ENCODE assay signal across 9 cellular contexts in the genomic region with DNA sequence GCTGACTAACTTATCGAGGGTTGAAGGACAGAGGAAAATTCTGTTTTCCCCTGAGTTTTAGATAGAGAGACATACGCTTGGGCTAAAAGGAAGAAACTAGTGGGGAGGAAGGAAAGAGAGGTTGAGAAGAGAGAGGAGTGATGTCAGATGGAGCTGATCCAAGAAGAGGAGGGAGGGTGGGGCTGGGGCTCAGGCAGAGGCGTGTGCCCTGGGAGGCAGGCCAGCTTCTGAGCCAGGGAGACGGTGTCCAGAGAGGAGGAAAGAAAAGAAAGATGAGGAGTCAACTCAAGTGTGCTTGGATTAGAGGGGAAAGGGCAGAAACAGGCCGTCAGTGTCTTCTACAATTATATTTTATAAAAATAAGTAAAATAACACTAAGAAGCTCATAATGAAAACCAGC. TPM values are rescaled to one million over a fixed set of nuclear protein-coding genes. Genes with fewer than 3 reads are reported as not detected.
DNase-seq lines count a peak whose midpoint lies in the region; TF ChIP-seq lines count a peak whose summit lies in the region.
"Had no signal": no experiment of that assay in that cellular context is flagged by ENCODE, and none has a peak within 500 bp of the region (broad histone marks: within the 10 kb centered on the region; RNA-seq: fewer than 3 reads in every experiment).

No MANE protein-coding gene starts in this region.

- no peak overlapping the region for H3K4me3 Mint-ChIP-seq in neural progenitor cell
- H3K4me3 Mint-ChIP-seq: stimulated activated naive CD8-positive, alpha-beta T cell treated with anti-CD3 and anti-CD28 coated beads, Interleukin-15, Interleukin-2, amounts not matched to agents 100 ng/mL and 50 ng/mL, for 24 hours had no signal

- H3K9me3 ChIP-seq in left ventricle myocardium inferior (replicated peaks): no peaks in the 10 kb centered on the region
- no peaks in the 10 kb centered on the region for H3K9me3 ChIP-seq in thyroid gland
- H3K9me3 ChIP-seq in neural progenitor cell (ENCODE audit: low read depth): no peaks in the 10 kb centered on the region

- peaks cover 87% of the 10 kb centered on the region for H3K4me1 ChIP-seq in left ventricle myocardium inferior
- H3K4me1 ChIP-seq in thyroid gland: peaks cover 0 to 25% of the 10 kb centered on the region in 2 donors
- peaks cover 11% of the 10 kb centered on the region for H3K4me1 ChIP-seq in neural progenitor cell

- peaks cover 9% of the 10 kb centered on the region for H4K20me1 ChIP-seq in neural progenitor cell (ENCODE audit: low read depth)

- H3K27ac Mint-ChIP-seq in neural progenitor cell: no peak overlapping the region
- H3K27ac Mint-ChIP-seq: stimulated activated naive CD8-positive, alpha-beta T cell treated with anti-CD3 and anti-CD28 coated beads, Interleukin-15, Interleukin-2, amounts not matched to agents 100 ng/mL and 50 ng/mL, for 24 hours had no signal

- in situ Hi-C loops in astrocyte of the spinal cord (cut with HindIII; ENCODE audit: low sequenced_read_pairs): no loop called here

- H3K36me3 ChIP-seq in left ventricle myocardium inferior (no peaks in the 10 kb centered on the region), thyroid gland (no peaks in the 10 kb centered on the region), neural progenitor cell (no peaks in the 10 kb centered on the region)

- peak; percentile 26 for DNase-seq in HT1080 (ENCODE audit: low read depth)
- DNase-seq in astrocyte of the spinal cord (ENCODE audit: low read depth, low spot score): peak; percentile 78
- peak; percentile 74 for DNase-seq in left ventricle myocardium inferior
- peak; percentile 41 to 49 for DNase-seq in thyroid gland
- DNase-seq in neural progenitor cell (ENCODE audit: low spot score): no peak
- no peak for DNase-seq in T-helper 9 cell
- DNase-seq in activated CD4-positive, CD25-positive, alpha-beta regulatory T cell (lab: John Stamatoyannopoulos, UW): no peak
- no peak for DNase-seq in KG1 (lab: John Stamatoyannopoulos, UW)

- H3K27me3 ChIP-seq in left ventricle myocardium inferior (ENCODE audit: low read depth): no peaks in the 10 kb centered on the region
- H3K27me3 ChIP-seq in thyroid gland: no peaks in the 10 kb centered on the region
- peaks cover 21% of the 10 kb centered on the region for H3K27me3 ChIP-seq in neural progenitor cell

- intact Hi-C loops in left ventricle myocardium inferior (cut with micrococcal nuclease) (loop anchor here (10.0 kb wide), 1 partner anchor 108 kb away; no protein-coding TSS in a partner anchor), thyroid gland (cut with DNase I) (no loop called here)

- peak overlapping the region; percentile 73 for H3K27ac ChIP-seq in left ventricle myocardium inferior (replicated peaks)
- H3K27ac ChIP-seq in thyroid gland: no peak overlapping the region
- H3K27ac ChIP-seq in neural progenitor cell: no peak overlapping the region

- H3K9ac ChIP-seq in neural progenitor cell: no peak overlapping the region

- no peak overlapping the region for H3K4me2 ChIP-seq in neural progenitor cell

- no peak overlapping the region for H3K4me3 ChIP-seq in astrocyte of the spinal cord (ENCODE audit: low read depth, low read length)
- H3K4me3 ChIP-seq in left ventricle myocardium inferior: no peak overlapping the region
- H3K4me3 ChIP-seq in thyroid gland (replicated peaks in 1 of 3): no peak overlapping the region
- no peak overlapping the region for H3K4me3 ChIP-seq in neural progenitor cell

- TF ChIP-seq CTCF in astrocyte of the spinal cord (IDR thresholded peaks at IDR 0.05; ENCODE audit: low read depth, low read length) (no peak), left ventricle myocardium inferior (IDR thresholded peaks at IDR 0.05; ENCODE audit: borderline replicate concordance) (no peak), thyroid gland (IDR thresholded peaks at IDR 0.05) (no peak), neural progenitor cell (IDR thresholded peaks at IDR 0.05) (no peak)

- no peaks in the 10 kb centered on the region for H3K9me3 Mint-ChIP-seq in neural progenitor cell
- H3K9me3 Mint-ChIP-seq: stimulated activated naive CD8-positive, alpha-beta T cell treated with anti-CD3 and anti-CD28 coated beads, Interleukin-15, Interleukin-2, amounts not matched to agents 100 ng/mL and 50 ng/mL, for 24 hours had no signal

- H3K79me2 ChIP-seq in neural progenitor cell (ENCODE audit: low read depth): no peaks in the 10 kb centered on the region

- no peaks in the 10 kb centered on the region for H3F3A ChIP-seq in neural progenitor cell (ENCODE audit: low read depth)

- WGBS in thyroid gland, 2 donors: 20 to 33% methylated on average over 5 of the region's 5 CpGs

- peaks cover 18% of the 10 kb centered on the region for H3K27me3 Mint-ChIP-seq in neural progenitor cell (ENCODE audit: insufficient read depth, low read depth)
- H3K27me3 Mint-ChIP-seq: stimulated activated naive CD8-positive, alpha-beta T cell treated with anti-CD3 and anti-CD28 coated beads, Interleukin-15, Interleukin-2, amounts not matched to agents 100 ng/mL and 50 ng/mL, for 24 hours had no signal

- no peak overlapping the region for H2AFZ ChIP-seq in neural progenitor cell (replicated peaks)

- peaks cover under 1% of the 10 kb centered on the region for H3K36me3 Mint-ChIP-seq in neural progenitor cell

- no peak for TF ChIP-seq POLR2A in thyroid gland (IDR thresholded peaks at IDR 0.05)

- peaks cover 27% of the 10 kb centered on the region for H3K4me1 Mint-ChIP-seq in neural progenitor cell

RNA-seq across cellular contexts. Expression of gene EMILIN2, which starts 56.2 kb away (rescaled TPM):
- 2.5 and 4.4 TPM in 2 replicates for total RNA-seq in HT1080 (2014; rRNA removed; shearing (Covaris generic))
- 7.2 and 8.1 TPM in 2 replicates for polyA plus RNA-seq in HT1080 (2015; cell fraction: cytosol; rRNA removed)
- polyA plus RNA-seq in HT1080 (2015; cell fraction: nucleus; rRNA removed): 11.8 and 12.9 TPM in 2 replicates
- total RNA-seq in left ventricle myocardium inferior (12.4 TPM), thyroid gland (10 to 100 TPM; 17.9 to 29.9 (median 22.2) TPM), neural progenitor cell (ENCODE audit: low replicate concordance) (2.2 and 10.7 TPM in 2 replicates)

Comparison
In these comparisons a context has a peak if more than half of its experiments do, and no peak if none do; other contexts are left out.
1. DNase-seq: peak in HT1080 (single experiment), astrocyte of the spinal cord (single experiment), left ventricle myocardium inferior (single experiment) and thyroid gland (2 of 2); none in neural progenitor cell (single experiment), T-helper 9 cell (single experiment), activated CD4-positive, CD25-positive, alpha-beta regulatory T cell (0 of 4) and KG1 (single experiment).